Comparison of ENCODE assay signal across 23 cellular contexts in genomic region chr9:137234055-137234697, GRCh38. TPM values are rescaled to one million over a fixed set of nuclear protein-coding genes. Genes with fewer than 3 reads are reported as not detected.
"Had no signal": no experiment of that assay in that cellular context is flagged by ENCODE, and none has a peak within 500 bp of the region (broad histone marks: within the 10 kb centered on the region; RNA-seq: fewer than 3 reads in every experiment).

No MANE protein-coding gene starts in this region.

- H3K27ac ChIP-seq: body of pancreas, esophagus muscularis mucosa, heart right ventricle, neutrophil, parathyroid adenoma, sigmoid colon, spleen, thoracic aorta, upper lobe of left lung had no signal

- ATAC-seq: activated CD4-positive, CD25-positive, alpha-beta regulatory T cell treated with anti-CD3 and anti-CD28 coated beads, Interleukin-2, amount 50 U/mL, for 24 hours; activated T-cell treated with anti-CD3 and anti-CD28 coated beads, Interleukin-2, amount 50 U/mL, for 4 hours; body of pancreas; heart right ventricle; natural killer cell had no signal

- H3K4me3 ChIP-seq: body of pancreas, esophagus muscularis mucosa, heart right ventricle, sigmoid colon, spleen, thoracic aorta, upper lobe of left lung had no signal

- FAIRE-seq: endothelial cell of umbilical vein had no signal

- H3K9me3 ChIP-seq: body of pancreas, esophagus muscularis mucosa, heart right ventricle, neutrophil, sigmoid colon, spleen, thoracic aorta, upper lobe of left lung had no signal

- H2AFZ ChIP-seq: parathyroid adenoma had no signal

- H3K79me2 ChIP-seq: parathyroid adenoma had no signal

- H3K9ac ChIP-seq: parathyroid adenoma had no signal

- H3K36me3 ChIP-seq: esophagus muscularis mucosa, heart right ventricle, neutrophil, sigmoid colon, spleen, thoracic aorta, upper lobe of left lung had no signal

- DNase-seq: activated CD4-positive, alpha-beta T cell treated with anti-CD3 and anti-CD28 coated beads, Interleukin-2, amount 50 U/mL, for 1 hour; activated CD8-positive, alpha-beta memory T cell treated with anti-CD3 and anti-CD28 coated beads, Interleukin-2, amount 50 U/mL, for 4 hours; activated naive CD4-positive, alpha-beta T cell treated with anti-CD3 and anti-CD28 coated beads for 36 hours; activated T-cell treated with anti-CD3 and anti-CD28 coated beads, Interleukin-2, amount 50 U/mL, for 4 hours; body of pancreas; dermis blood vessel endothelial cell; effector memory CD4-positive, alpha-beta T cell; heart right ventricle; mesendoderm; natural killer cell; sigmoid colon; spleen; stimulated activated CD4-positive, alpha-beta T cell treated with anti-CD3 and anti-CD28 coated beads, Interleukin-4, amount 100 ng/mL, for 4 hours; stimulated activated naive B cell treated with anti-CD40 and anti-IgM and Interleukin-4, amounts not matched to agents 10 μg/mL and 1 μg/mL and 100 μg/mL, for 72 hours; T-helper 9 cell had no signal

RNA-seq across cellular contexts. Expression of gene SLC34A3, which starts 3.5 kb away (rescaled TPM):
- total RNA-seq: activated naive CD4-positive, alpha-beta T cell treated with anti-CD3 and anti-CD28 coated beads for 36 hours; activated T-cell treated with anti-CD3 and anti-CD28 coated beads, Interleukin-2, amount 50 U/mL, for 4 hours; cardiac septum; dermis blood vessel endothelial cell; endothelial cell of umbilical vein; esophagus muscularis mucosa; heart right ventricle; natural killer cell; sigmoid colon; spleen had no signal
- polyA plus RNA-seq: endothelial cell of umbilical vein, heart right ventricle, sigmoid colon, spleen had no signal

RNA-seq across cellular contexts. Expression of gene RNF224, which starts 6.9 kb away (rescaled TPM):
- total RNA-seq: activated naive CD4-positive, alpha-beta T cell treated with anti-CD3 and anti-CD28 coated beads for 36 hours; activated T-cell treated with anti-CD3 and anti-CD28 coated beads, Interleukin-2, amount 50 U/mL, for 4 hours; cardiac septum; dermis blood vessel endothelial cell; endothelial cell of umbilical vein; esophagus muscularis mucosa; natural killer cell; sigmoid colon; spleen; thoracic aorta had no signal
- polyA plus RNA-seq: endothelial cell of umbilical vein, heart right ventricle, spleen had no signal

RNA-seq across cellular contexts. Expression of gene CYSRT1, which starts 9.2 kb away (rescaled TPM):
- total RNA-seq: body of pancreas, cardiac septum, thoracic aorta had no signal

RNA-seq across cellular contexts. Expression of gene RNF208, which starts 12.1 kb away (rescaled TPM):
- total RNA-seq: dermis blood vessel endothelial cell had no signal
